Comparison of ENCODE assay signal across 32 cellular contexts in genomic region chr19:8986296-8986695, GRCh38. TPM values are rescaled to one million over a fixed set of nuclear protein-coding genes. Genes with fewer than 3 reads are reported as not detected.
A peak's percentile ranks its signal among the peaks of the same experiment; 100 is the strongest.
DNase-seq lines count a peak whose midpoint lies in the region; ATAC-seq lines count a peak whose summit lies in the region.
"Had no signal": no experiment of that assay in that cellular context is flagged by ENCODE, and none has a peak within 500 bp of the region (broad histone marks: within the 10 kb centered on the region; RNA-seq: fewer than 3 reads in every experiment).

No MANE protein-coding gene starts in this region.

- H4K12ac ChIP-seq in trophoblast cell (ENCODE audit: low read depth, low read length), result no peak overlapping the region

- H3K79me1 ChIP-seq in mesendoderm (ENCODE audit: low read length) (no peaks in the 10 kb centered on the region), trophoblast cell (ENCODE audit: low read length) (no peaks in the 10 kb centered on the region)

- H2BK15ac ChIP-seq in mesendoderm (replicated peaks; ENCODE audit: low read depth), result no peak overlapping the region

- no peaks in the 10 kb centered on the region for H3K36me3 ChIP-seq in mesendoderm (ENCODE audit: control insufficient read depth, insufficient read depth, low read length)
- H3K36me3 ChIP-seq in trophoblast cell (ENCODE audit: control insufficient read depth in 1 of 2, insufficient read depth in 2 of 2, low read length in 2 of 2), result no peaks in the 10 kb centered on the region
- H3K36me3 ChIP-seq: BE2C; BLaER1; BLaER1 treated with 17β-estradiol and CSF1 and Interleukin-3, amounts not matched to agents 10 nM and 100 nM had no signal

- no peak overlapping the region for H4K91ac ChIP-seq in trophoblast cell (ENCODE audit: low read depth, low read length)

- no CpG with 5 or more reads among the region's 3 CpGs for WGBS in mesendoderm (ENCODE audit: extremely low coverage, insufficient coverage, low lambda C conversion rate)
- WGBS in trophoblast cell (ENCODE audit: extremely low coverage, insufficient coverage, insufficient read length), result no CpG with 5 or more reads among the region's 3 CpGs

- H3K23ac ChIP-seq in mesendoderm (ENCODE audit: low read length) (no peak overlapping the region), trophoblast cell (ENCODE audit: low read length) (no peak overlapping the region)

- no peak overlapping the region for H3K14ac ChIP-seq in trophoblast cell (ENCODE audit: low read length)

- H3K27me3 ChIP-seq in mesendoderm (ENCODE audit: insufficient read depth, low read length, poor library complexity) (no peaks in the 10 kb centered on the region), trophoblast cell (ENCODE audit: insufficient read depth, low read length) (no peaks in the 10 kb centered on the region)
- H3K27me3 ChIP-seq: BE2C; BLaER1; BLaER1 treated with 17β-estradiol and CSF1 and Interleukin-3, amounts not matched to agents 10 nM and 100 nM had no signal

- H3K27ac ChIP-seq in mesendoderm (ENCODE audit: low read depth, low read length), result no peak overlapping the region
- no peak overlapping the region for H3K27ac ChIP-seq in trophoblast cell (ENCODE audit: low read depth, low read length)
- H3K27ac ChIP-seq: 22Rv1; A549; BLaER1; BLaER1 treated with 17β-estradiol and CSF1 and Interleukin-3, amounts not matched to agents 10 nM and 100 nM; C4-2B had no signal

- H2AK5ac ChIP-seq in mesendoderm (ENCODE audit: low read length) (no peak overlapping the region), trophoblast cell (ENCODE audit: low read length) (no peak overlapping the region)

- no peak overlapping the region for H4K5ac ChIP-seq in mesendoderm (ENCODE audit: low read length)

- H2BK5ac ChIP-seq in mesendoderm (ENCODE audit: low read length), result no peak overlapping the region
- H2BK5ac ChIP-seq in trophoblast cell (ENCODE audit: low read depth, low read length, poor library complexity), result no peak overlapping the region

- H3K9ac ChIP-seq in mesendoderm (ENCODE audit: low read length) (no peak overlapping the region), trophoblast cell (ENCODE audit: low read length) (no peak overlapping the region)
- H3K9ac ChIP-seq: BLaER1; BLaER1 treated with 17β-estradiol and CSF1 and Interleukin-3, amounts not matched to agents 10 nM and 100 nM had no signal

- no peak overlapping the region for H3K4me3 ChIP-seq in mesendoderm (ENCODE audit: low read length)
- H3K4me3 ChIP-seq in trophoblast cell (ENCODE audit: low read depth, low read length), result peak overlapping the region; percentile 1
- H3K4me3 ChIP-seq: A549; BLaER1; BLaER1 treated with 17β-estradiol and CSF1 and Interleukin-3, amounts not matched to agents 10 nM and 100 nM had no signal

- H3K79me2 ChIP-seq in mesendoderm (ENCODE audit: control insufficient read depth, insufficient read depth, low read length), result no peaks in the 10 kb centered on the region
- H3K79me2 ChIP-seq in trophoblast cell (ENCODE audit: control insufficient read depth, insufficient read depth, low read length, poor library complexity), result no peaks in the 10 kb centered on the region

- H3K18ac ChIP-seq in mesendoderm (ENCODE audit: low read length) (no peak overlapping the region), trophoblast cell (ENCODE audit: low read length) (no peak overlapping the region)

- H3K56ac ChIP-seq in mesendoderm (ENCODE audit: low read length), result no peak overlapping the region

- H4K8ac ChIP-seq in mesendoderm (ENCODE audit: low read depth, low read length) (no peak overlapping the region), trophoblast cell (ENCODE audit: low read depth, low read length) (no peak overlapping the region)

- ATAC-seq in HG02884 (IDR thresholded peaks at IDR 0.05; ENCODE audit: unreplicated experiment), result no peak
- ATAC-seq: A549; CD8-positive, alpha-beta T cell had no signal

- no peak overlapping the region for H2AFZ ChIP-seq in trophoblast cell (ENCODE audit: insufficient read depth, low read length, poor library complexity)

- peak; percentile 6 for DNase-seq in mesendoderm
- peak; percentile 66 to 71 for DNase-seq in trophoblast cell
- DNase-seq in GDM1 (lab: John Stamatoyannopoulos, UW), result no peak
- DNase-seq: 8988T; ACHN; AML-193; BE2C; C1 segment of cervical spinal cord; Caco-2; Calu3; CD4-positive, alpha-beta memory T cell; CD4-positive, alpha-beta T cell; CD4-positive, CD25-positive, alpha-beta regulatory T cell; CD8-positive, alpha-beta memory T cell; CD8-positive, alpha-beta T cell; COR-L47; DMS 273 treated with DMSO at 0.1 percent for 48 hours; DMS153; DMS53; DMS79; DMS79 treated with DMSO at 0.1 percent for 48 hours; DND-41; EL had no signal

- H2BK12ac ChIP-seq in trophoblast cell (ENCODE audit: low read length), result no peak overlapping the region

- H3K4me1 ChIP-seq in mesendoderm (ENCODE audit: control insufficient read depth, low read depth, low read length) (no peaks in the 10 kb centered on the region), trophoblast cell (ENCODE audit: control insufficient read depth in 1 of 2, insufficient read depth in 2 of 2, low read length in 2 of 2) (no peaks in the 10 kb centered on the region)
- H3K4me1 ChIP-seq: A549, BE2C, BLaER1, Caco-2 had no signal

- no peaks in the 10 kb centered on the region for H3K9me3 ChIP-seq in trophoblast cell (ENCODE audit: insufficient read depth, low read depth, low read length)
- H3K9me3 ChIP-seq: A549, BE2C, BLaER1, Caco-2 had no signal

- H2BK120ac ChIP-seq in mesendoderm (ENCODE audit: low read depth, low read length) (no peak overlapping the region), trophoblast cell (ENCODE audit: insufficient read depth, low read length, poor library complexity) (no peak overlapping the region)

- H3K4ac ChIP-seq in mesendoderm (ENCODE audit: low read depth, low read length) (no peak overlapping the region), trophoblast cell (ENCODE audit: low read depth, low read length) (no peak overlapping the region)

- H3K4me2 ChIP-seq in mesendoderm (ENCODE audit: low read length) (no peak overlapping the region), trophoblast cell (ENCODE audit: low read length) (no peak overlapping the region)
- H3K4me2 ChIP-seq: A549; BLaER1; BLaER1 treated with 17β-estradiol and CSF1 and Interleukin-3, amounts not matched to agents 10 nM and 100 nM had no signal

RNA-seq across cellular contexts. Expression of gene MUC16, which starts 23.9 kb away (rescaled TPM):
- 0.01 TPM for polyA plus RNA-seq in mesendoderm (2013, experiment 1 of 2)
- 0.03 TPM for polyA plus RNA-seq in mesendoderm (2013, experiment 2 of 2)
- 0.08 and 0.10 TPM in 2 replicates for polyA plus RNA-seq in trophoblast cell (2013)
- polyA plus RNA-seq: AG04450; BJ; CD14-positive monocyte; CD4-positive, alpha-beta memory T cell; CD4-positive, CD25-positive, alpha-beta regulatory T cell had no signal
